In the genomic region with DNA sequence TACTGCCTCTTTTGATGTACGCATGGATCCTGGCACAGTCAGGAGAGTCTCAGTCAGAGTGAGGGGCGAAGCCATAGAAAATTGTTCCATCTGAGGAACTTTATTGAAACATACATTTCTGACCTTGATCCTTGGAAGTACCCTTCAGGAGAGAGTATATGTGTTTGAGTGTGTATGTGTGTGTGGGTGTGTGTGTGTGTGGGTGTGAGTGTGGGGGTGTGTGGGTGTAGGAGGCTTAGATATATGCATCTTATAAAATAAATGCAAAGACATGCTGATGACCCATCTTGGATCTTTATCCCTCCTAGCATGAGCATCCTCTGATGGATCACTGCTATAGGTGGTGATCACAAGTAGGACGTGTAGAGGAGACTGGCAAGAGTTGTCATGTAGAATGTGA, we compare ENCODE assay signal across 17 cellular contexts.
A peak's percentile ranks its signal among the peaks of the same experiment; 100 is the strongest.
DNase-seq lines count a peak whose midpoint lies in the region; ATAC-seq and TF ChIP-seq lines count a peak whose summit lies in the region.
"Had no signal": no experiment of that assay in that cellular context is flagged by ENCODE, and none has a peak within 500 bp of the region (broad histone marks: within the 10 kb centered on the region; RNA-seq: fewer than 3 reads in every experiment).

No MANE protein-coding gene starts in this region.

- no peak for TF ChIP-seq CTCF in HEK293 (tag by site-specific recombination; IDR thresholded peaks at IDR 0.05)
- no peak for TF ChIP-seq CTCF in nephron progenitor cell (IDR thresholded peaks at IDR 0.05)

- POLR2A ChIA-PET in HEK293 (lab: Yijun Ruan, JAX), result no interaction called here

- H3K27me3 Mint-ChIP-seq in memory B cell (no peaks in the 10 kb centered on the region), nephron progenitor cell (ENCODE audit: low read depth, poor library complexity) (no peaks in the 10 kb centered on the region)
- peaks cover 3% of the 10 kb centered on the region for H3K27me3 Mint-ChIP-seq in activated T-cell treated with anti-CD3 and anti-CD28 coated beads, Interleukin-2, amount 50 U/mL, for 4 hours (ENCODE audit: low read depth)
- no peaks in the 10 kb centered on the region for H3K27me3 Mint-ChIP-seq in effector memory CD8-positive, alpha-beta T cell
- H3K27me3 Mint-ChIP-seq: CD4-positive, alpha-beta memory T cell had no signal

- no peaks in the 10 kb centered on the region for H3K36me3 ChIP-seq in HEK293 (ENCODE audit: control insufficient read depth in 2 of 2, insufficient read depth in 1 of 2, low read length in 2 of 2)
- H3K36me3 ChIP-seq: HAP-1 had no signal

- H3K9me3 ChIP-seq in HEK293 (ENCODE audit: control insufficient read depth, insufficient read depth, low read depth, low read length) (no peaks in the 10 kb centered on the region), right cardiac atrium (ENCODE audit: control insufficient read depth, low read length) (no peaks in the 10 kb centered on the region)
- H3K9me3 ChIP-seq: HAP-1 had no signal

- H3K4me1 Mint-ChIP-seq in memory B cell (peaks cover 72% of the 10 kb centered on the region), nephron progenitor cell (peaks cover 85% of the 10 kb centered on the region)
- peaks cover 2% of the 10 kb centered on the region for H3K4me1 Mint-ChIP-seq in activated T-cell treated with anti-CD3 and anti-CD28 coated beads, Interleukin-2, amount 50 U/mL, for 4 hours (ENCODE audit: low read depth)
- H3K4me1 Mint-ChIP-seq in effector memory CD8-positive, alpha-beta T cell (ENCODE audit: low read depth in 2 of 2), result peaks cover 5 to 13% of the 10 kb centered on the region in 2 donors
- H3K4me1 Mint-ChIP-seq: CD4-positive, alpha-beta memory T cell had no signal

- H3K36me3 Mint-ChIP-seq in memory B cell, result peaks cover 10% of the 10 kb centered on the region
- peaks cover 14% of the 10 kb centered on the region for H3K36me3 Mint-ChIP-seq in nephron progenitor cell (ENCODE audit: low read depth)
- no peaks in the 10 kb centered on the region for H3K36me3 Mint-ChIP-seq in activated T-cell treated with anti-CD3 and anti-CD28 coated beads, Interleukin-2, amount 50 U/mL, for 4 hours (ENCODE audit: insufficient read depth)
- peaks cover 3% of the 10 kb centered on the region for H3K36me3 Mint-ChIP-seq in effector memory CD8-positive, alpha-beta T cell (ENCODE audit: insufficient read depth)
- H3K36me3 Mint-ChIP-seq: CD4-positive, alpha-beta memory T cell had no signal

- DNase-seq in memory B cell (ENCODE audit: low spot score in 2 of 2) (no peak), nephron progenitor cell (no peak), CD1c-positive myeloid dendritic cell (ENCODE audit: extremely low spot score) (no peak), right cardiac atrium (no peak)
- DNase-seq in activated T-cell treated with anti-CD3 and anti-CD28 coated beads, Interleukin-2, amount 50 U/mL, for 4 hours, result no peak
- no peak for DNase-seq in effector memory CD8-positive, alpha-beta T cell
- DNase-seq: ACHN; CD4-positive, alpha-beta memory T cell; DMS153; DMS79; GF-D8; GM23248; IMR-90; KBM-7 had no signal

- no peak overlapping the region for H3K4me3 Mint-ChIP-seq in memory B cell
- no peak overlapping the region for H3K4me3 Mint-ChIP-seq in nephron progenitor cell
- no peak overlapping the region for H3K4me3 Mint-ChIP-seq in activated T-cell treated with anti-CD3 and anti-CD28 coated beads, Interleukin-2, amount 50 U/mL, for 4 hours
- H3K4me3 Mint-ChIP-seq in effector memory CD8-positive, alpha-beta T cell, result no peak overlapping the region
- H3K4me3 Mint-ChIP-seq: CD4-positive, alpha-beta memory T cell had no signal

- CTCF ChIA-PET in HEK293 (lab: Yijun Ruan, JAX), result interaction anchor here (0.6 kb wide), 1 partner anchor 172 kb away, joined by 3 read pairs; no protein-coding TSS in a partner anchor

- H3K27ac Mint-ChIP-seq in memory B cell (peak overlapping the region; percentile 58), nephron progenitor cell (peak overlapping the region; percentile 21)
- H3K27ac Mint-ChIP-seq in effector memory CD8-positive, alpha-beta T cell, result no peak overlapping the region
- H3K27ac Mint-ChIP-seq: CD4-positive, alpha-beta memory T cell had no signal

- intact Hi-C loops in right cardiac atrium (cut with DNase I), result no loop called here

- H3K27me3 ChIP-seq in right cardiac atrium (ENCODE audit: control insufficient read depth, insufficient read depth), result no peaks in the 10 kb centered on the region

- no peak for ATAC-seq in memory B cell (ENCODE audit: low read depth)
- no peak for ATAC-seq in activated T-cell treated with anti-CD3 and anti-CD28 coated beads, Interleukin-2, amount 50 U/mL, for 4 hours
- ATAC-seq in effector memory CD8-positive, alpha-beta T cell (replicated peaks), result no peak
- ATAC-seq in right cardiac atrium, result no peak

- peaks cover 4% of the 10 kb centered on the region; the same call in 1 of the 2 replicates for H3K4me1 ChIP-seq in HEK293 (ENCODE audit: control insufficient read depth, insufficient read depth, low read length)
- peaks cover 10% of the 10 kb centered on the region for H3K4me1 ChIP-seq in right cardiac atrium (ENCODE audit: control insufficient read depth, insufficient read depth, low read length)
- H3K4me1 ChIP-seq: HAP-1 had no signal

- H3K9me3 Mint-ChIP-seq in memory B cell (no peaks in the 10 kb centered on the region), nephron progenitor cell (no peaks in the 10 kb centered on the region)
- no peaks in the 10 kb centered on the region for H3K9me3 Mint-ChIP-seq in activated T-cell treated with anti-CD3 and anti-CD28 coated beads, Interleukin-2, amount 50 U/mL, for 4 hours
- H3K9me3 Mint-ChIP-seq in effector memory CD8-positive, alpha-beta T cell, result no peaks in the 10 kb centered on the region
- H3K9me3 Mint-ChIP-seq: CD4-positive, alpha-beta memory T cell had no signal

- H3K4me3 ChIP-seq in HEK293 (ENCODE audit: low read depth, low read length), result no peak overlapping the region
- no peak overlapping the region for H3K4me3 ChIP-seq in right cardiac atrium (ENCODE audit: low read length)
- H3K4me3 ChIP-seq: GM23248, HAP-1 had no signal

- WGBS in right cardiac atrium, result 53% methylated on average over 3 of the region's 3 CpGs

- H3K27ac ChIP-seq in HEK293 (ENCODE audit: extremely low read depth, low read depth, low read length) (no peak overlapping the region), right cardiac atrium (ENCODE audit: low read length) (no peak overlapping the region)
- H3K27ac ChIP-seq: C4-2B, GM23248 had no signal

TF ChIP-seq in HEK293, 187 proteins besides CTCF, POLR2A, EP300 and RAD21:
- TF ChIP-seq EGR2 (tag by site-specific recombination; IDR thresholded peaks at IDR 0.05; ENCODE audit: low read depth) (peak; percentile 88), SP3 (tag by site-specific recombination; IDR thresholded peaks at IDR 0.05) (no peak), ZFHX2 (tag by site-specific recombination; conservative IDR thresholded peaks at IDR 0.05) (peak; percentile 82), ZNF473 (tag by site-specific recombination; IDR thresholded peaks at IDR 0.05) (no peak), ZNF10 (tag by site-specific recombination; IDR thresholded peaks at IDR 0.05) (no peak)
TF ChIP-seq in HEK293: peak in this region for 2.

Comparison
In these comparisons a context has a peak if more than half of its experiments do, and no peak if none do; other contexts are left out.
1. H3K27ac Mint-ChIP-seq: peak in memory B cell (single experiment) and nephron progenitor cell (single experiment); none in effector memory CD8-positive, alpha-beta T cell (0 of 2).